ENCODE assay signal across 9 cellular contexts in the genomic region with DNA sequence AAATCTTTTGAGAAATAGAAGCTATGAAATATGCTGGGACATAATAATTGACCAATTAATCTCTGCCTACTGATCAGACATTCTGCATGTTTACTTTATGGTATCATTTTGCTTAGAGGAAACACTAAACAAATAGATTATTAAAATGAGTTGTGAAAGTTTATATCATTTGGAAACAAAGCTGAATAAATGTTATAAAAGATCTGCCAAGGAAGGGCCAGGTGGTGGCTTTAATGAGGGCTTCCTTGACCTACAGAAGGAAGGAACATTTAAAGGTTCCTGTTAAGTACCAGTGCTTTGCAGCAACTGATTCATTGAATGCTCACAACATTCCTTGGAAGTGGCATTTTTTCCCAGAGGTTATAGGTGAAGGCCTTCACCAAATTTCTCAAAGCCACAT.
"Had no signal": no experiment of that assay in that cellular context is flagged by ENCODE, and none has a peak within 500 bp of the region (broad histone marks: within the 10 kb centered on the region; RNA-seq: fewer than 3 reads in every experiment).

No MANE protein-coding gene starts in this region.

- DNase-seq: GM23248, GOT3, H7, H9, HCEC 1CT, HFFc6 had no signal

- ATAC-seq: GM23338, HCT116 had no signal

- H3K4me3 ChIP-seq: GM23248, GM23338, HAP-1 had no signal
